In the genomic region with DNA sequence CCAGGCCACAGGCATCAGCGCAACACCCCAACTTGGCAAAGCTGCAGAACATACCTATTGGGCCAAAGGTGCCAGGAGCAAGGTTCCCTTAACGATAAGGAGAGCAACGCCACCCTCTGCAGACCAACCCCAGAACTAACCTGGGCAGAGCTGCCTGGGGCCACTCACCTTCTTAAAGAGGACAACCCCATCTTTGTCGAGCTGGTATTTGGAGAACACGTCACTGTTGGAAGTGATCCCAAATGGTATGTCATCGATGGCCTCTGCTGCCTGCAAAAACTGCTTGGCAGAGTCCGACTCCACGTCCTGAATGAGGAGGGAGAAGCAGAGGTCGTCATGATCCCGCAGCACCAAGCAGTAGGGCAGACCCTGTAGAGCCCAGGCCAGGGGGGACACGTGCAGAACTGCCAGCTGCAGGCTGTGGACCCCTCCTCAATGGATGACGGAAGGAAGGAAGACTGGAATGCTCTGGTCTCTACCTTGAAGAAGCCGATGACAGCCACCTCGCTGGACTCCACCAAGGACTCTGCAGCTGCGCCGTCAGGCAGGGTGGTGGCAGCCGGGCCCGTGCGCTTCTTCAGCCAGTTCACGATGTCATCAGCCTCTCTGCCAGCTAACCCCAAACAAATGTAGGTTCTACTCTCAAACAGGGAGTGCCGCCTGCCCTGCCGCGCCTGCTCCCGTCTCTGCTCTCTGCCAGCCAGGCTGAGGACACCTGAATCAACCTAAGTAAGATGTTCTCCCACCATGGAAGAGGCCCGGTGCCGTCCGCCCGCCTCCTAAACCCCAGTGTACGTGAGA, we compare ENCODE assay signal across 14 cellular contexts. TPM values are rescaled to one million over a fixed set of nuclear protein-coding genes. Genes with fewer than 3 reads are reported as not detected.
DNase-seq lines count a peak whose midpoint lies in the region; ATAC-seq, FAIRE-seq and TF ChIP-seq lines count a peak whose summit lies in the region.
"Had no signal": no experiment of that assay in that cellular context is flagged by ENCODE, and none has a peak within 500 bp of the region (broad histone marks: within the 10 kb centered on the region; RNA-seq: fewer than 3 reads in every experiment).

No MANE protein-coding gene starts in this region.

- no peaks in the 10 kb centered on the region for H3K9me3 Mint-ChIP-seq in neural crest cell

- H4K91ac ChIP-seq in H1 (replicated peaks; ENCODE audit: insufficient read length, low read length), result no peak overlapping the region

- FAIRE-seq in H1 (lab: Jason Lieb, UNC), result no peak
- FAIRE-seq: endothelial cell of umbilical vein had no signal

- TF ChIP-seq EP300 in H1 (IDR thresholded peaks at IDR 0.05; ENCODE audit: borderline replicate concordance in 1 of 2, low read depth in 2 of 2, low read length in 2 of 2), result no peak
- TF ChIP-seq EP300 in sigmoid colon (IDR thresholded peaks at IDR 0.05), result no peak

- no peak overlapping the region for H4K5ac ChIP-seq in H1 (ENCODE audit: insufficient read length, low read depth, low read length)

- H3K9ac ChIP-seq in H1 (replicated peaks in 1 of 4; ENCODE audit: extremely low read depth in 1 of 4, low read depth in 3 of 4, low read length in 3 of 4), result no peak overlapping the region

- in situ Hi-C loops in G401 (cut with HindIII; ENCODE audit: low sequenced_read_pairs), result no loop called here

- peaks cover 16% of the 10 kb centered on the region for H3K79me1 ChIP-seq in H1 (ENCODE audit: low read depth, low read length)

- no peak overlapping the region for H4K8ac ChIP-seq in H1 (ENCODE audit: extremely low read depth, insufficient read depth, low read length)

- peaks cover 0 to 5% (median 5%) of the 10 kb centered on the region in 4 experiments; a peak in 5 of 7 replicates for H3K4me1 ChIP-seq in H1 (replicated peaks in 1 of 4; ENCODE audit: control insufficient read depth in 3 of 4, insufficient read depth in 4 of 4, low read length in 3 of 4)
- H3K4me1 ChIP-seq in sigmoid colon, result peaks cover 0 to 33% (median 25%) of the 10 kb centered on the region in 4 donors

- POLR2A ChIA-PET in H1 (lab: Charles Lee; ENCODE audit: partially characterized antibody), result interaction anchor here (0.6 to 1.7 kb wide), 13 partner anchors 10 to 148 kb away, joined by 3 to 17 read pairs (median 3); a partner anchor contains a TSS

- no peak overlapping the region for H3K4me2 ChIP-seq in H1 (ENCODE audit: insufficient read depth in 1 of 2, low read depth in 2 of 2, low read length in 2 of 2)

- H3K14ac ChIP-seq in H1 (ENCODE audit: insufficient read length), result no peak overlapping the region

- H3K4me3 Mint-ChIP-seq in neural crest cell, result peak overlapping the region; percentile 41
- H3K4me3 Mint-ChIP-seq: activated CD8-positive, alpha-beta memory T cell treated with anti-CD3 and anti-CD28 coated beads, Interleukin-2, amount 10 ng/mL, durations not matched to agents 7 days and 5 days had no signal

- no peak overlapping the region for H2BK5ac ChIP-seq in H1 (ENCODE audit: low read depth, low read length)

- no peak overlapping the region for H2AK5ac ChIP-seq in H1 (ENCODE audit: low read depth, low read length)

- peak in 1 of 3 experiments; percentile 38; a peak in 2 of 4 replicates for TF ChIP-seq CTCF in H1 (IDR thresholded peaks at IDR 0.05; ENCODE audit: control extremely low read depth in 1 of 3, insufficient read depth in 1 of 3, low read depth in 1 of 3, low read length in 3 of 3)
- TF ChIP-seq CTCF in neural crest cell (conservative IDR thresholded peaks at IDR 0.05), result no peak
- TF ChIP-seq CTCF in sigmoid colon (IDR thresholded peaks at IDR 0.05), result no peak

- H3K36me3 Mint-ChIP-seq in neural crest cell (ENCODE audit: low read depth), result no peaks in the 10 kb centered on the region

- H3K27ac ChIP-seq in H1 (ENCODE audit: low read depth, low read length) (no peak overlapping the region), sigmoid colon (no peak overlapping the region)

- no peaks in the 10 kb centered on the region for H3K27me3 Mint-ChIP-seq in neural crest cell (ENCODE audit: low read depth)
- H3K27me3 Mint-ChIP-seq: activated CD8-positive, alpha-beta memory T cell treated with anti-CD3 and anti-CD28 coated beads, Interleukin-2, amount 10 ng/mL, durations not matched to agents 7 days and 5 days had no signal

- no peak overlapping the region for H3K56ac ChIP-seq in H1 (replicated peaks; ENCODE audit: insufficient read length, low read depth, low read length)

- no peak overlapping the region for H3K18ac ChIP-seq in H1 (ENCODE audit: extremely low read depth, low read length)

- no peak overlapping the region for H3K23ac ChIP-seq in H1 (ENCODE audit: insufficient read length)

- H3K4me3 ChIP-seq in H1 (ENCODE audit: extremely low read depth in 1 of 4, insufficient read depth in 2 of 4, low read depth in 3 of 4, low read length in 4 of 4) (no peak overlapping the region), sigmoid colon (no peak overlapping the region)

- intact Hi-C loops in sigmoid colon (cut with DNase I), result no loop called here

- no peak overlapping the region for H2BK12ac ChIP-seq in H1 (ENCODE audit: low read depth, low read length)

- 95% methylated on average over 29 of the region's 29 CpGs; no CpG with 5 or more reads in 1 of the 2 experiments for WGBS in H1 (ENCODE audit: extremely low coverage in 1 of 2, insufficient coverage in 1 of 2, insufficient read length in 1 of 2, insufficient replicate concordance in 2 of 2, low coverage in 1 of 2, low lambda C conversion rate in 2 of 2, missing lambda C conversion rate in 1 of 2), 2 experiments
- WGBS in sigmoid colon, 2 donors, result 68 to 86% methylated on average over 29 of the region's 29 CpGs

- CTCF ChIA-PET in H1 (lab: Charles Lee; ENCODE audit: partially characterized antibody), result interaction anchor here (0.7 to 3.6 kb wide), 17 partner anchors 11 to 187 kb away, joined by 3 to 21 read pairs (median 5); a partner anchor contains a TSS

- H2BK15ac ChIP-seq in H1 (ENCODE audit: low read length), result no peak overlapping the region

- DNase-seq in G401 (ENCODE audit: low spot score) (peak; percentile 80), NAMALWA (ENCODE audit: low spot score) (peak; percentile 37), H1 (ENCODE audit: low read depth in 1 of 2, low spot score in 2 of 2) (no peak), neural crest cell (ENCODE audit: low read depth, low spot score) (no peak), sigmoid colon (no peak), HK-2 (ENCODE audit: unreplicated experiment) (no peak)
- DNase-seq: activated CD8-positive, alpha-beta memory T cell treated with anti-CD3 and anti-CD28 coated beads, Interleukin-2, amount 10 ng/mL, durations not matched to agents 7 days and 5 days; amygdala; NCI-H1417 treated with DMSO at 0.1 percent for 48 hours; spleen; T-helper 9 cell had no signal

- H3K4me1 Mint-ChIP-seq in neural crest cell, result peaks cover 7% of the 10 kb centered on the region

- no peak overlapping the region for H2AFZ ChIP-seq in H1 (ENCODE audit: low read length)

- peaks cover 8% of the 10 kb centered on the region for H3K23me2 ChIP-seq in H1 (ENCODE audit: low read depth, low read length)

- no peak overlapping the region for H3K4ac ChIP-seq in H1 (replicated peaks; ENCODE audit: insufficient read length, low read depth, low read length)

- H2BK120ac ChIP-seq in H1 (replicated peaks; ENCODE audit: low read depth, low read length), result no peak overlapping the region

- H4K20me1 ChIP-seq in H1 (replicated peaks in 1 of 2; ENCODE audit: control insufficient read depth in 1 of 2, insufficient read depth in 2 of 2, low read length in 2 of 2), result peaks cover 9 to 19% of the 10 kb centered on the region in 2 experiments

- H3K27me3 ChIP-seq in H1 (replicated peaks in 1 of 4; ENCODE audit: control insufficient read depth in 3 of 4, extremely low read depth in 1 of 4, insufficient read depth in 3 of 4, low read length in 3 of 4), result no peaks in the 10 kb centered on the region; a peak in 1 of 7 replicates
- no peaks in the 10 kb centered on the region for H3K27me3 ChIP-seq in sigmoid colon
- H3K27me3 ChIP-seq: spleen had no signal

- H3K36me3 ChIP-seq in H1 (ENCODE audit: control insufficient read depth in 2 of 4, insufficient read depth in 4 of 4, low read length in 3 of 4) (peaks cover 22 to 53% (median 35%) of the 10 kb centered on the region in 4 experiments; a peak in 6 of 8 replicates), sigmoid colon (peaks cover 19 to 87% (median 55%) of the 10 kb centered on the region in 4 donors)

- ATAC-seq in HG03460 (IDR thresholded peaks at IDR 0.05; ENCODE audit: unreplicated experiment), result no peak
- no peak for ATAC-seq in HG03139 (IDR thresholded peaks at IDR 0.05; ENCODE audit: unreplicated experiment)
- ATAC-seq: activated CD8-positive, alpha-beta memory T cell treated with anti-CD3 and anti-CD28 coated beads, Interleukin-2, amount 10 ng/mL, durations not matched to agents 7 days and 5 days had no signal

- H3K9me3 ChIP-seq in H1 (ENCODE audit: insufficient read depth in 2 of 2, low read depth in 1 of 2, low read length in 1 of 2) (no peaks in the 10 kb centered on the region), sigmoid colon (no peaks in the 10 kb centered on the region)
- H3K9me3 ChIP-seq: spleen had no signal

- TF ChIP-seq RAD21 in H1 (IDR thresholded peaks at IDR 0.05 in 1 of 2, conservative IDR thresholded peaks at IDR 0.05 in 1 of 2; ENCODE audit: low read depth in 2 of 2, low read length in 2 of 2), result peak; percentile 51 to 60

- H3K27ac Mint-ChIP-seq in neural crest cell (ENCODE audit: unreplicated experiment), result no peak overlapping the region
- H3K27ac Mint-ChIP-seq: activated CD8-positive, alpha-beta memory T cell treated with anti-CD3 and anti-CD28 coated beads, Interleukin-2, amount 10 ng/mL, durations not matched to agents 7 days and 5 days had no signal

- H2BK20ac ChIP-seq in H1 (ENCODE audit: low read length), result no peak overlapping the region

- H3K79me2 ChIP-seq in H1 (ENCODE audit: control insufficient read depth in 1 of 2, insufficient read depth in 2 of 2, low read length in 2 of 2), result peaks cover 13 to 27% of the 10 kb centered on the region in 2 experiments

- TF ChIP-seq POLR2A in H1 (IDR thresholded peaks at IDR 0.05; ENCODE audit: control extremely low read depth in 1 of 2, low read depth in 2 of 2, low read length in 2 of 2) (no peak), sigmoid colon (IDR thresholded peaks at IDR 0.05) (no peak)

RNA-seq across cellular contexts. Expression of a gene that starts 5.2 kb away (rescaled TPM):
- 310 and 320 TPM in 2 replicates for total RNA-seq in G401 (2014; rRNA removed; shearing (Covaris generic))
- 374 and 379 TPM in 2 replicates for total RNA-seq in H1 (2021; fragmentation: NEBNext Ultra II Directional; extraction: Animal tissue kit (Norgen Biotek cat#: 25700))
- polyA plus RNA-seq in H1 (2011; rRNA removed) (41.4 and 66.6 TPM in 2 replicates), sigmoid colon (100 to 1,000 TPM; 153 to 750 (median 227) TPM)
- 49.7 TPM for polyA plus RNA-seq in H1 (2011; cell fraction: cytosol; rRNA removed)
- polyA plus RNA-seq in H1 (2011; cell fraction: nucleus; rRNA removed), result 116 TPM
- polyA plus RNA-seq in H1 (2012, experiment 1 of 2), result 306 to 512 TPM (median 430 TPM) in 4 replicates
- polyA plus RNA-seq in H1 (2012, experiment 2 of 2), result 477 TPM
- 846 TPM for polyA plus RNA-seq in H1 (2013, experiment 1 of 2)
- polyA plus RNA-seq in H1 (2013, experiment 2 of 2), result 918 TPM
- 63.4 and 66.2 TPM in 2 replicates for polyA minus RNA-seq in H1 (2011; rRNA and poly(A)+ RNA removed)
- 124 TPM for polyA minus RNA-seq in H1 (2011; cell fraction: cytosol; rRNA and poly(A)+ RNA removed)
- polyA minus RNA-seq in H1 (2011; cell fraction: nucleus; rRNA and poly(A)+ RNA removed), result 107 TPM
- total RNA-seq in neural crest cell (364 and 368 TPM in 2 replicates), sigmoid colon (100 to 1,000 TPM; 201 to 338 (median 268) TPM)

RNA-seq across cellular contexts. Expression of a gene that starts 16.0 kb away (rescaled TPM):
- total RNA-seq in G401 (2014; rRNA removed; shearing (Covaris generic)), result 183 and 209 TPM in 2 replicates
- 217 and 246 TPM in 2 replicates for total RNA-seq in H1 (2021; fragmentation: NEBNext Ultra II Directional; extraction: Animal tissue kit (Norgen Biotek cat#: 25700))
- polyA plus RNA-seq in H1 (2011; rRNA removed), result 62.4 and 155 TPM in 2 replicates
- polyA plus RNA-seq in H1 (2011; cell fraction: cytosol; rRNA removed), result 39.2 TPM
- polyA plus RNA-seq in H1 (2011; cell fraction: nucleus; rRNA removed), result 107 TPM
- 161 to 279 TPM (median 213 TPM) in 4 replicates for polyA plus RNA-seq in H1 (2012, experiment 1 of 2)
- polyA plus RNA-seq in H1 (2012, experiment 2 of 2), result 154 TPM
- 184 TPM for polyA plus RNA-seq in H1 (2013, experiment 1 of 2)
- polyA plus RNA-seq in H1 (2013, experiment 2 of 2), result 192 TPM
- 14.2 and 21.5 TPM in 2 replicates for polyA minus RNA-seq in H1 (2011; rRNA and poly(A)+ RNA removed)
- polyA minus RNA-seq in H1 (2011; cell fraction: cytosol; rRNA and poly(A)+ RNA removed), result 58.5 TPM
- polyA minus RNA-seq in H1 (2011; cell fraction: nucleus; rRNA and poly(A)+ RNA removed), result 44.3 TPM
- 405 and 429 TPM in 2 replicates for total RNA-seq in neural crest cell
- 10 to 100 TPM; 67.0 to 99.5 (median 74.1) TPM for total RNA-seq in sigmoid colon
- polyA plus RNA-seq in sigmoid colon, result 100 to 1,000 TPM; 252 to 452 (median 385) TPM

RNA-seq across cellular contexts. Expression of a gene that starts 20.3 kb away (rescaled TPM):
- total RNA-seq in G401 (2014; rRNA removed; shearing (Covaris generic)), result 0.31 TPM in 1 of 2 replicates, not detected in the other
- total RNA-seq in H1 (2021; fragmentation: NEBNext Ultra II Directional; extraction: Animal tissue kit (Norgen Biotek cat#: 25700)), result not detected in 2 replicates
- polyA plus RNA-seq in H1 (2011; rRNA removed) (0.27 and 0.30 TPM in 2 replicates), sigmoid colon (under 1 TPM in 1 of 3 donors, not detected in 2; 0.50 TPM)
- polyA plus RNA-seq in H1 (2011; cell fraction: cytosol; rRNA removed), result not detected
- polyA plus RNA-seq in H1 (2011; cell fraction: nucleus; rRNA removed), result 0.43 TPM
- polyA plus RNA-seq in H1 (2012, experiment 1 of 2), result 0.17 to 0.51 TPM (median 0.20 TPM) in 3 of 4 replicates, not detected in the other
- not detected for polyA plus RNA-seq in H1 (2012, experiment 2 of 2)
- polyA plus RNA-seq in H1 (2013, experiment 1 of 2), result 0.34 TPM
- polyA plus RNA-seq in H1 (2013, experiment 2 of 2), result 0.46 TPM
- not detected in 2 replicates for polyA minus RNA-seq in H1 (2011; rRNA and poly(A)+ RNA removed)
- not detected for polyA minus RNA-seq in H1 (2011; cell fraction: cytosol; rRNA and poly(A)+ RNA removed)
- polyA minus RNA-seq in H1 (2011; cell fraction: nucleus; rRNA and poly(A)+ RNA removed), result not detected
- total RNA-seq in neural crest cell (not detected in 2 replicates), sigmoid colon (not detected)
- total RNA-seq: activated CD8-positive, alpha-beta memory T cell treated with anti-CD3 and anti-CD28 coated beads, Interleukin-2, amount 10 ng/mL, durations not matched to agents 7 days and 5 days; endothelial cell of umbilical vein; spleen had no signal
- polyA plus RNA-seq: endothelial cell of umbilical vein had no signal

RNA-seq across cellular contexts. Expression of a gene that starts 22.1 kb away (rescaled TPM):
- total RNA-seq in G401 (2014; rRNA removed; shearing (Covaris generic)), result 130 and 133 TPM in 2 replicates
- total RNA-seq in H1 (2021; fragmentation: NEBNext Ultra II Directional; extraction: Animal tissue kit (Norgen Biotek cat#: 25700)), result 103 and 115 TPM in 2 replicates
- 151 and 250 TPM in 2 replicates for polyA plus RNA-seq in H1 (2011; rRNA removed)
- polyA plus RNA-seq in H1 (2011; cell fraction: cytosol; rRNA removed), result 137 TPM
- 155 TPM for polyA plus RNA-seq in H1 (2011; cell fraction: nucleus; rRNA removed)
- polyA plus RNA-seq in H1 (2012, experiment 1 of 2), result 57.5 to 88.6 TPM (median 84.7 TPM) in 4 replicates
- polyA plus RNA-seq in H1 (2012, experiment 2 of 2), result 119 TPM
- polyA plus RNA-seq in H1 (2013, experiment 1 of 2), result 91.7 TPM
- polyA plus RNA-seq in H1 (2013, experiment 2 of 2), result 90.0 TPM
- polyA minus RNA-seq in H1 (2011; rRNA and poly(A)+ RNA removed), result 11.4 and 21.6 TPM in 2 replicates
- polyA minus RNA-seq in H1 (2011; cell fraction: cytosol; rRNA and poly(A)+ RNA removed), result 42.3 TPM
- 29.7 TPM for polyA minus RNA-seq in H1 (2011; cell fraction: nucleus; rRNA and poly(A)+ RNA removed)
- total RNA-seq in neural crest cell, result 189 and 200 TPM in 2 replicates
- 100 to 1,000 TPM; 116 to 129 (median 122) TPM for total RNA-seq in sigmoid colon
- 10 to 100 TPM; 37.0 to 82.9 (median 78.0) TPM for polyA plus RNA-seq in sigmoid colon

RNA-seq across cellular contexts. Expression of a gene that starts 36.2 kb away (rescaled TPM):
- total RNA-seq in G401 (2014; rRNA removed; shearing (Covaris generic)), result 379 and 407 TPM in 2 replicates
- total RNA-seq in H1 (2021; fragmentation: NEBNext Ultra II Directional; extraction: Animal tissue kit (Norgen Biotek cat#: 25700)), result 186 and 191 TPM in 2 replicates
- polyA plus RNA-seq in H1 (2011; rRNA removed) (83.8 and 118 TPM in 2 replicates), sigmoid colon (10 to 100 TPM; 30.6 to 91.4 (median 35.4) TPM)
- polyA plus RNA-seq in H1 (2011; cell fraction: cytosol; rRNA removed), result 130 TPM
- polyA plus RNA-seq in H1 (2011; cell fraction: nucleus; rRNA removed), result 148 TPM
- polyA plus RNA-seq in H1 (2012, experiment 1 of 2), result 149 to 176 TPM (median 160 TPM) in 4 replicates
- 125 TPM for polyA plus RNA-seq in H1 (2012, experiment 2 of 2)
- polyA plus RNA-seq in H1 (2013, experiment 1 of 2), result 83.8 TPM
- polyA plus RNA-seq in H1 (2013, experiment 2 of 2), result 84.5 TPM
- polyA minus RNA-seq in H1 (2011; rRNA and poly(A)+ RNA removed), result 107 and 142 TPM in 2 replicates
- 69.6 TPM for polyA minus RNA-seq in H1 (2011; cell fraction: cytosol; rRNA and poly(A)+ RNA removed)
- 53.1 TPM for polyA minus RNA-seq in H1 (2011; cell fraction: nucleus; rRNA and poly(A)+ RNA removed)
- total RNA-seq in neural crest cell (216 and 217 TPM in 2 replicates), sigmoid colon (10 to 100 TPM; 39.2 to 44.0 (median 42.6) TPM)

Comparison
In these comparisons a context has a peak if more than half of its experiments do, and no peak if none do; other contexts are left out.
1. DNase-seq: peak in G401 (single experiment) and NAMALWA (single experiment); none in H1 (0 of 2), neural crest cell (single experiment), sigmoid colon (single experiment) and HK-2 (single experiment).